ENCODE assay signal across 8 cellular contexts in the genomic region with DNA sequence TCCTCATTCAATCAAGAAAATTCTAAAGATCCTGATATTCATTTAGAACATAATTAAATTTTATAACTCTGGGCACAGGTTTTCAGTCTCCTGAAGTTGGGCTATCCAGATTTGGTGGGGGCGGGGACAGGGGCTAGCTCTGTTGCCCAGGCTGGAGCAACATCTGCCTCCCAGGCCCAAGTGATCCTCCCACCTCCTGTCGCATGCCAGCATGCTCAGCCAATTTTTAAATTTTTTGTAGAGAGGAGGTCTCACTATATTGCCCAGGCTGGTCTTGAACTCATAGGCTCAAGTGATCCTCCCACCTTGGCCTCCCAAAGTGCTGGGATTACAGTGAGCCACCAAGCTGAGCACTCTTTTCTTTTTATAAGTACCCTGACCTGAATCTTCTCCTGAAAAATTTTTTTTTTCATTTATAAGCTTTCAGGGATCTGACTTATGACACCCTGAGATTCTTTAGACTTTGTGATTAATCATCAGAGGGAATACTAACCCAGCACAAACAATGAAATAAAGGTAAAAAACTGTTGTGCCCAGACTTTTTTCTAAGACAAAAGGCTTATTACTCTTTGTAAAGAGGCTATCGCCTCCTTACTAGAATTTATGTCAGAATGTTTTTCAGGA.
DNase-seq lines count a peak whose midpoint lies in the region; ATAC-seq and TF ChIP-seq lines count a peak whose summit lies in the region.

No MANE protein-coding gene starts in this region.

- H3K4me3 Mint-ChIP-seq in activated naive CD4-positive, alpha-beta T cell treated with anti-CD3 and anti-CD28 coated beads, Interleukin-2, amount 10 ng/mL, durations not matched to agents 7 days and 5 days = peak overlapping the region; percentile 75
- peak overlapping the region; percentile 85 for H3K4me3 Mint-ChIP-seq in activated T-helper 2 cell treated with anti-CD3 and anti-CD28 coated beads, Interferon-gamma antibody, Interleukin-2, Interleukin-4, amounts not matched to agents 10 μg/mL and 5 μg/mL and 100 μg/mL, durations not matched to agents 14 hours and 24 hours and 36 hours (ENCODE audit: low read depth)
- H3K4me3 Mint-ChIP-seq in type B pancreatic cell = no peak overlapping the region

- DNase-seq in activated naive CD4-positive, alpha-beta T cell treated with anti-CD3 and anti-CD28 coated beads, Interleukin-2, amount 10 ng/mL, durations not matched to agents 7 days and 5 days = no peak
- DNase-seq in activated naive CD4-positive, alpha-beta T cell (lab: John Stamatoyannopoulos, UW) = no peak
- peak; percentile 11 for DNase-seq in activated T-helper 2 cell treated with anti-CD3 and anti-CD28 coated beads, Interferon-gamma antibody, Interleukin-2, Interleukin-4, amounts not matched to agents 10 μg/mL and 5 μg/mL and 100 μg/mL, durations not matched to agents 14 hours and 24 hours and 36 hours (ENCODE audit: low spot score)
- DNase-seq in left lung (no peak), type B pancreatic cell (ENCODE audit: extremely low spot score, unreplicated experiment) (no peak)

- H3K27me3 ChIP-seq in left lung = no peaks in the 10 kb centered on the region

- H3K27ac ChIP-seq in left lung = peak overlapping the region; percentile 70 to 81

- peaks cover 23% of the 10 kb centered on the region for H3K36me3 Mint-ChIP-seq in activated naive CD4-positive, alpha-beta T cell treated with anti-CD3 and anti-CD28 coated beads, Interleukin-2, amount 10 ng/mL, durations not matched to agents 7 days and 5 days
- H3K36me3 Mint-ChIP-seq in activated T-helper 2 cell treated with anti-CD3 and anti-CD28 coated beads, Interferon-gamma antibody, Interleukin-2, Interleukin-4, amounts not matched to agents 10 μg/mL and 5 μg/mL and 100 μg/mL, durations not matched to agents 14 hours and 24 hours and 36 hours (ENCODE audit: low read depth) = peaks cover 50% of the 10 kb centered on the region
- H3K36me3 Mint-ChIP-seq in type B pancreatic cell = peaks cover 6% of the 10 kb centered on the region

- intact Hi-C loops in activated T-helper 2 cell treated with anti-CD3 and anti-CD28 coated beads, Interferon-gamma antibody, Interleukin-2, Interleukin-4, amounts not matched to agents 10 μg/mL and 5 μg/mL and 100 μg/mL, durations not matched to agents 14 hours and 24 hours and 36 hours (cut with micrococcal nuclease) = no loop called here
- intact Hi-C loops in left lung (cut with DNase I) = no loop called here

- peaks cover 27 to 64% of the 10 kb centered on the region in 2 donors for H3K4me1 ChIP-seq in left lung

- no peaks in the 10 kb centered on the region for H3K9me3 Mint-ChIP-seq in activated naive CD4-positive, alpha-beta T cell treated with anti-CD3 and anti-CD28 coated beads, Interleukin-2, amount 10 ng/mL, durations not matched to agents 7 days and 5 days
- H3K9me3 Mint-ChIP-seq in activated T-helper 2 cell treated with anti-CD3 and anti-CD28 coated beads, Interferon-gamma antibody, Interleukin-2, Interleukin-4, amounts not matched to agents 10 μg/mL and 5 μg/mL and 100 μg/mL, durations not matched to agents 14 hours and 24 hours and 36 hours = no peaks in the 10 kb centered on the region
- H3K9me3 Mint-ChIP-seq in type B pancreatic cell = no peaks in the 10 kb centered on the region

- no peaks in the 10 kb centered on the region for H3K9me3 ChIP-seq in left lung

- H3K4me1 Mint-ChIP-seq in activated naive CD4-positive, alpha-beta T cell treated with anti-CD3 and anti-CD28 coated beads, Interleukin-2, amount 10 ng/mL, durations not matched to agents 7 days and 5 days = peaks cover 84% of the 10 kb centered on the region
- peaks cover 64% of the 10 kb centered on the region for H3K4me1 Mint-ChIP-seq in activated T-helper 2 cell treated with anti-CD3 and anti-CD28 coated beads, Interferon-gamma antibody, Interleukin-2, Interleukin-4, amounts not matched to agents 10 μg/mL and 5 μg/mL and 100 μg/mL, durations not matched to agents 14 hours and 24 hours and 36 hours (ENCODE audit: low read depth)
- peaks cover 48% of the 10 kb centered on the region for H3K4me1 Mint-ChIP-seq in type B pancreatic cell (ENCODE audit: unreplicated experiment)

- peak overlapping the region; percentile 98 for H3K27ac Mint-ChIP-seq in activated naive CD4-positive, alpha-beta T cell treated with anti-CD3 and anti-CD28 coated beads, Interleukin-2, amount 10 ng/mL, durations not matched to agents 7 days and 5 days
- peak overlapping the region; percentile 99 for H3K27ac Mint-ChIP-seq in activated T-helper 2 cell treated with anti-CD3 and anti-CD28 coated beads, Interferon-gamma antibody, Interleukin-2, Interleukin-4, amounts not matched to agents 10 μg/mL and 5 μg/mL and 100 μg/mL, durations not matched to agents 14 hours and 24 hours and 36 hours
- H3K27ac Mint-ChIP-seq in type B pancreatic cell = peak overlapping the region; percentile 88

- H3K4me3 ChIP-seq in left lung = peak overlapping the region in 1 of 2 donors; percentile 8

- CTCF ChIA-PET in activated naive CD4-positive, alpha-beta T cell treated with anti-CD3 and anti-CD28 coated beads, Interleukin-2, amount 10 ng/mL, durations not matched to agents 7 days and 5 days (lab: Charles Lee) = interaction anchor here (2.1 to 5.7 kb wide), 2 partner anchors 47 to 76 kb away, joined by 4 to 21 read pairs; no protein-coding TSS in a partner anchor

- H3K36me3 ChIP-seq in left lung = no peaks in the 10 kb centered on the region

- ATAC-seq in left lung = no peak
- ATAC-seq in HG02852 (IDR thresholded peaks at IDR 0.05; ENCODE audit: unreplicated experiment) = no peak
- no peak for ATAC-seq in GM21381 (IDR thresholded peaks at IDR 0.05; ENCODE audit: unreplicated experiment)
- no peak for ATAC-seq in GM19397 (IDR thresholded peaks at IDR 0.05; ENCODE audit: unreplicated experiment)

- TF ChIP-seq CTCF in left lung (IDR thresholded peaks at IDR 0.05) (no peak), type B pancreatic cell (conservative IDR thresholded peaks at IDR 0.05) (no peak)

- no peaks in the 10 kb centered on the region for H3K27me3 Mint-ChIP-seq in activated naive CD4-positive, alpha-beta T cell treated with anti-CD3 and anti-CD28 coated beads, Interleukin-2, amount 10 ng/mL, durations not matched to agents 7 days and 5 days
- no peaks in the 10 kb centered on the region for H3K27me3 Mint-ChIP-seq in activated T-helper 2 cell treated with anti-CD3 and anti-CD28 coated beads, Interferon-gamma antibody, Interleukin-2, Interleukin-4, amounts not matched to agents 10 μg/mL and 5 μg/mL and 100 μg/mL, durations not matched to agents 14 hours and 24 hours and 36 hours (ENCODE audit: low read depth)
- no peaks in the 10 kb centered on the region for H3K27me3 Mint-ChIP-seq in type B pancreatic cell
